ENCODE assay signal across 11 cellular contexts in the genomic region with DNA sequence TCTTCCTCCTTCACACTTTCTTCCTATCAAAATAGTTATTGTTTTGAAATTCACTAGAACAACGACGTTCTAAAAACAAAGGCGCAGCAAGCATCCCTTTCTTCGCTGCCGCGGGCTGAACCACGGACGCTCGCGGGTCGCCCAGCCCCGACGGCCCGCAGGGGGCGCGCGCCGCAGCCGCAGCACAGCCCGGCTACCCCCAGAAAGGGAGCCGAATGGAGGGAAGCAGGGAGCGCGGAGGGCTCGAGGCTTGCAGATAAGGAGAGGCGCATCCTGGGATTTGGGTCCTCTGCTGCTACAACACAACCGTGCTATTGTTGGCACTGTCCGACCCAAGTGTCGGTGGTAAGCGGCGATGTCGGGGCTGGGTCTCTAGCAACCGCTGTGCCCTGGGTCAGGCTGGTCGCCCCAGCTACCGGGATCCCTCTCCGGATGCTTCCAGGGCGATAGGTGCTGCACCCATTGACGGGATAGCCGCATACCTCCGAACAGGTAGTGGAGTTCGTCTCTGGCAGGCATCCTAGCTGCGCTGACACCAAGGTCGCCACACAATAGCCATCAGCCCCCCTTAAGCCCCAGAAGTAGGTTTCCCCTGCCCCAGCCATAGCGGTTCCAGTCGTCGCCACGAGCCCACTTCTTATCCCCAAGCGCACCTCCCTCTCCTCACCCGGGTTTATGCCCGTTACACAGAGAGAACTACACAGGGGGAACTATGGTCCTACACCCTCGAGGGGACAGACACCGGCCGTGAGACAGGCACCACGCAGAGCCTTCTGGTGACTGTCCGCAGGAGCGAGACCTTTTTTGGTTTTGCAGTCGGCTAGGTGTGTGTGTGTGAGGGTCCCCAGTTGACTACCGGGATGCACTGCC. TPM values are rescaled to one million over a fixed set of nuclear protein-coding genes. Genes with fewer than 3 reads are reported as not detected.
DNase-seq lines count a peak whose midpoint lies in the region; ATAC-seq, FAIRE-seq and TF ChIP-seq lines count a peak whose summit lies in the region.
"Had no signal": no experiment of that assay in that cellular context is flagged by ENCODE, and none has a peak within 500 bp of the region (broad histone marks: within the 10 kb centered on the region; RNA-seq: fewer than 3 reads in every experiment).

No MANE protein-coding gene starts in this region.

- H3K27ac ChIP-seq in AG04450 (ENCODE audit: low read depth, low read length) (no peak overlapping the region), HepG2 (ENCODE audit: extremely low read length, insufficient read depth, low read length) (peak overlapping the region; percentile 84)

- H3K27me3 Mint-ChIP-seq in HFFc6 (ENCODE audit: insufficient read depth): peaks cover 67% of the 10 kb centered on the region
- H3K27me3 Mint-ChIP-seq in activated naive CD8-positive, alpha-beta T cell: peaks cover 48% of the 10 kb centered on the region

- H3K4me1 Mint-ChIP-seq in HFFc6 (ENCODE audit: low read depth): peaks cover 7% of the 10 kb centered on the region
- peaks cover 27% of the 10 kb centered on the region for H3K4me1 Mint-ChIP-seq in activated naive CD8-positive, alpha-beta T cell (ENCODE audit: low read depth)

- peaks cover 65% of the 10 kb centered on the region for H3K4me1 ChIP-seq in HepG2 (ENCODE audit: insufficient read depth, low read length)

- TF ChIP-seq RAD21 in HepG2 (CRISPR knock-in tag; IDR thresholded peaks at IDR 0.05): no peak

- intact Hi-C loops in HepG2 (cut with micrococcal nuclease; ENCODE audit: unreplicated experiment): loop anchor here (5.0 to 10.0 kb wide), 2 partner anchors 251 to 668 kb away; no protein-coding TSS in a partner anchor

- no peak overlapping the region for H3K9ac ChIP-seq in HepG2 (ENCODE audit: insufficient read depth, low read depth, low read length)

- WGBS in HepG2 (ENCODE audit: low lambda C conversion rate): 98% methylated on average over 42 of the region's 57 CpGs

- H3K4me3 ChIP-seq in AG04450 (ENCODE audit: low read depth, low read length): no peak overlapping the region
- no peak overlapping the region for H3K4me3 ChIP-seq in HepG2 (replicated peaks in 1 of 3; ENCODE audit: insufficient read depth in 1 of 3, low read depth in 2 of 3, low read length in 3 of 3)

- H3K36me3 ChIP-seq in HepG2 (replicated peaks in 1 of 2; ENCODE audit: control insufficient read depth in 1 of 2, insufficient read depth in 2 of 2, low read length in 2 of 2): peaks cover 3 to 7% of the 10 kb centered on the region in 2 experiments; a peak in 1 of 5 replicates

- no TSS peak for BruUV-seq in HepG2 (replicated peaks; lab: Mats Ljungman, UMichigan)

- H3K36me3 Mint-ChIP-seq in HFFc6 (ENCODE audit: low read depth): no peaks in the 10 kb centered on the region
- no peaks in the 10 kb centered on the region for H3K36me3 Mint-ChIP-seq in activated naive CD8-positive, alpha-beta T cell

- ATAC-seq in HepG2 (no peak), GM21381 (IDR thresholded peaks at IDR 0.05; ENCODE audit: unreplicated experiment) (no peak)

- H3K79me2 ChIP-seq in HepG2 (ENCODE audit: insufficient read depth, low read length): peaks cover 62% of the 10 kb centered on the region

- TF ChIP-seq EP300 in HepG2 (IDR thresholded peaks at IDR 0.05; ENCODE audit: low read depth in 2 of 2, low read length in 2 of 2) (no peak), HepG2 (CRISPR knock-in tag; IDR thresholded peaks at IDR 0.05; ENCODE audit: borderline replicate concordance) (no peak)

- no peaks in the 10 kb centered on the region for H3K9me3 Mint-ChIP-seq in HFFc6
- no peaks in the 10 kb centered on the region for H3K9me3 Mint-ChIP-seq in activated naive CD8-positive, alpha-beta T cell (ENCODE audit: low read depth)

- H3K27me3 ChIP-seq in AG04450 (ENCODE audit: control insufficient read depth, insufficient read depth, low read length): peaks cover 68% of the 10 kb centered on the region
- peaks cover 0 to 2% of the 10 kb centered on the region in 2 experiments; a peak in 1 of 5 replicates for H3K27me3 ChIP-seq in HepG2 (ENCODE audit: control insufficient read depth in 1 of 2, insufficient read depth in 2 of 2, low read length in 2 of 2)

- in situ Hi-C loops in HepG2 (cut with HindIII; ENCODE audit: extremely low pct_ligation_motif_present, low pct_unique_long_range_greater_than_20kb): loop anchor here (5.0 to 10.0 kb wide), 2 partner anchors 413 to 931 kb away; no protein-coding TSS in a partner anchor

- peak overlapping the region; percentile 79; the same call in 1 of the 2 replicates for H3K4me2 ChIP-seq in HepG2 (ENCODE audit: low read depth, low read length)

- TF ChIP-seq CTCF in AG04450 (IDR thresholded peaks at IDR 0.05; ENCODE audit: low read depth, low read length) (peak; percentile 34; the same call in 1 of the 2 replicates), HFFc6 (IDR thresholded peaks at IDR 0.05) (peak; percentile 70), HepG2 (CRISPR knock-in tag; IDR thresholded peaks at IDR 0.05) (no peak)

- H3K4me3 Mint-ChIP-seq in HFFc6: no peak overlapping the region
- H3K4me3 Mint-ChIP-seq in activated naive CD8-positive, alpha-beta T cell: peak overlapping the region; percentile 35

- TF ChIP-seq POLR2A in HepG2 (IDR thresholded peaks at IDR 0.05; ENCODE audit: insufficient read depth in 1 of 2, low read depth in 2 of 2, low read length in 2 of 2): no peak

- no peak overlapping the region for H3K27ac Mint-ChIP-seq in HFFc6
- H3K27ac Mint-ChIP-seq in activated naive CD8-positive, alpha-beta T cell: no peak overlapping the region

- no peak overlapping the region for H2AFZ ChIP-seq in HepG2 (ENCODE audit: low read length)

- H3K9me3 ChIP-seq in AG04450 (ENCODE audit: control insufficient read depth, insufficient read depth, low read length) (peaks cover 7% of the 10 kb centered on the region; the same call in 1 of the 2 replicates), HepG2 (ENCODE audit: low read length) (peaks cover 22% of the 10 kb centered on the region; the same call in 1 of the 2 replicates)

- FAIRE-seq in HepG2 (lab: Jason Lieb, UNC): no peak
- FAIRE-seq: GM12892 had no signal

- POLR2A ChIA-PET in AG04450 (lab: Yijun Ruan, JAX) (no interaction called here), HepG2 (lab: Yijun Ruan, JAX) (no interaction called here)

- no peak for DNase-seq in AG04450 (ENCODE audit: low read depth, low spot score)
- no peak for DNase-seq in HFFc6
- no peak for DNase-seq in HepG2 (ENCODE audit: low spot score)
- DNase-seq in H4 (ENCODE audit: low spot score): no peak
- no peak for DNase-seq in activated effector memory CD4-positive, alpha-beta T cell treated with Interleukin-2 at 50 U/mL for 16 hours
- no peak for DNase-seq in effector CD8-positive, alpha-beta T cell (lab: John Stamatoyannopoulos, UW)

- no peaks in the 10 kb centered on the region for H4K20me1 ChIP-seq in HepG2 (ENCODE audit: insufficient read depth, low read length)

- CTCF ChIA-PET in AG04450 (lab: Charles Lee) (interaction anchor here (0.7 kb wide), 1 partner anchor 12 kb away, joined by 4 read pairs; no protein-coding TSS in a partner anchor), HepG2 (lab: Yijun Ruan, JAX; ENCODE audit: low intra/inter-chr PET ratio, low total read pairs) (no interaction called here)

TF ChIP-seq in HepG2, 621 proteins besides CTCF, POLR2A, EP300 and RAD21 (continues in another document):
- TF ChIP-seq ZNF292 (CRISPR knock-in tag; IDR thresholded peaks at IDR 0.05; ENCODE audit: borderline replicate concordance, low read depth): no peak
- TF ChIP-seq ZNF556 (CRISPR knock-in tag; IDR thresholded peaks at IDR 0.05; ENCODE audit: borderline replicate concordance): no peak
- TF ChIP-seq HOXA7 (CRISPR knock-in tag; IDR thresholded peaks at IDR 0.05): no peak
- no peak for TF ChIP-seq ZNF30 (CRISPR knock-in tag; IDR thresholded peaks at IDR 0.05)
- no peak for TF ChIP-seq SRSF4 (IDR thresholded peaks at IDR 0.05; ENCODE audit: low read depth, low read length, poor library complexity, severe bottlenecking)
- TF ChIP-seq, protein P1, sequence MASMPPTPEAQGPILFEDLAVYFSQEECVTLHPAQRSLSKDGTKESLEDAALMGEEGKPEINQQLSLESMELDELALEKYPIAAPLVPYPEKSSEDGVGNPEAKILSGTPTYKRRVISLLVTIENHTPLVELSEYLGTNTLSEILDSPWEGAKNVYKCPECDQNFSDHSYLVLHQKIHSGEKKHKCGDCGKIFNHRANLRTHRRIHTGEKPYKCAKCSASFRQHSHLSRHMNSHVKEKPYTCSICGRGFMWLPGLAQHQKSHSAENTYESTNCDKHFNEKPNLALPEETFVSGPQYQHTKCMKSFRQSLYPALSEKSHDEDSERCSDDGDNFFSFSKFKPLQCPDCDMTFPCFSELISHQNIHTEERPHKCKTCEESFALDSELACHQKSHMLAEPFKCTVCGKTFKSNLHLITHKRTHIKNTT (CRISPR knock-in tag; IDR thresholded peaks at IDR 0.05): no peak

RNA-seq across cellular contexts. Expression of a gene that starts 6.0 kb away (rescaled TPM):
- polyA plus RNA-seq in AG04450 (2011; rRNA removed): not detected in 2 replicates
- polyA minus RNA-seq in AG04450 (2011; rRNA and poly(A)+ RNA removed): not detected in 2 replicates
- under 1 TPM in 4 of 6 experiments, not detected in 2; 0.16 to 0.38 (median 0.23) TPM for total RNA-seq in HFFc6 (2021; fragmentation: NEBNext Ultra II Directional; extraction: Animal tissue kit (Norgen Biotek cat#: 25700))
- 9.1 and 9.3 TPM in 2 replicates for total RNA-seq in HepG2 (2016; rRNA removed; fragmentation: Illumina TruSeq; extraction: Trizol)
- 1.9 and 2.8 TPM in 2 replicates for total RNA-seq in HepG2 (2016; cell fraction: cytosol; rRNA removed; fragmentation: Illumina TruSeq; extraction: Trizol; ENCODE audit: low read depth)
- total RNA-seq in HepG2 (2016; cell fraction: insoluble cytoplasmic fraction; rRNA removed; fragmentation: Illumina TruSeq; extraction: Trizol): 7.3 and 7.4 TPM in 2 replicates
- 6.4 and 6.6 TPM in 2 replicates for total RNA-seq in HepG2 (2016; cell fraction: membrane; rRNA removed; fragmentation: Illumina TruSeq; extraction: Trizol)
- total RNA-seq in HepG2 (2016; cell fraction: nucleus; rRNA removed; fragmentation: Illumina TruSeq; extraction: Trizol): 11.7 and 15.6 TPM in 2 replicates
- 3.5 and 3.8 TPM in 2 replicates for polyA plus RNA-seq in HepG2 (2011; rRNA removed)
- 1.8 and 2.0 TPM in 2 replicates for polyA plus RNA-seq in HepG2 (2011; cell fraction: cytosol; rRNA removed)
- 9.9 and 11.0 TPM in 2 replicates for polyA plus RNA-seq in HepG2 (2011; cell fraction: nucleus; rRNA removed)
- 13.4 and 15.9 TPM in 2 replicates for polyA plus RNA-seq in HepG2 (2012)
- polyA plus RNA-seq in HepG2 (2016; cell fraction: cytosol; fragmentation: Illumina TruSeq; extraction: Trizol; ENCODE audit: low read depth): 1.0 and 1.8 TPM in 2 replicates
- polyA plus RNA-seq in HepG2 (2016; cell fraction: insoluble cytoplasmic fraction; fragmentation: Illumina TruSeq; extraction: Trizol; ENCODE audit: low read depth): 7.6 and 8.6 TPM in 2 replicates
- polyA plus RNA-seq in HepG2 (2016; cell fraction: membrane; fragmentation: Illumina TruSeq; extraction: Trizol; ENCODE audit: low read depth): 4.2 and 4.5 TPM in 2 replicates
- 13.6 and 17.1 TPM in 2 replicates for polyA plus RNA-seq in HepG2 (2016; cell fraction: nucleus; fragmentation: Illumina TruSeq; extraction: Trizol; ENCODE audit: insufficient read depth, low read depth)
- 10.5 TPM in 1 of 2 replicates, not detected in the other for polyA minus RNA-seq in HepG2 (2011; rRNA and poly(A)+ RNA removed; ENCODE audit: low replicate concordance)
- polyA minus RNA-seq in HepG2 (2011; cell fraction: cytosol; rRNA and poly(A)+ RNA removed): 7.3 and 19.3 TPM in 2 replicates
- 14.2 and 19.6 TPM in 2 replicates for polyA minus RNA-seq in HepG2 (2011; cell fraction: nucleus; rRNA and poly(A)+ RNA removed)
- total RNA-seq in H4 (2014; rRNA removed; shearing (Covaris generic)): 0.10 TPM in 1 of 2 replicates, not detected in the other
- total RNA-seq: RPMI7951 had no signal
- polyA plus RNA-seq: esophagus had no signal
